8 cellular contexts compared by ENCODE assay signal in genomic region chr5:157342822-157343402, GRCh38.
A peak's percentile ranks its signal among the peaks of the same experiment; 100 is the strongest.
DNase-seq lines count a peak whose midpoint lies in the region; ATAC-seq and TF ChIP-seq lines count a peak whose summit lies in the region.

No MANE protein-coding gene starts in this region.

- no peaks in the 10 kb centered on the region for H3K4me1 ChIP-seq in DND-41 (ENCODE audit: insufficient read depth, low read length)

- H3K4me3 ChIP-seq in DND-41 (ENCODE audit: low read depth in 1 of 2, low read length in 2 of 2): no peak overlapping the region

- H4K20me1 ChIP-seq in DND-41 (ENCODE audit: insufficient read depth, low read length): no peaks in the 10 kb centered on the region

- H3K9me3 ChIP-seq in DND-41 (ENCODE audit: insufficient read depth, low read length, severe bottlenecking): no peaks in the 10 kb centered on the region

- peaks cover 66% of the 10 kb centered on the region for H3K36me3 Mint-ChIP-seq in activated CD8-positive, alpha-beta T cell treated with anti-CD3 and anti-CD28 coated beads for 36 hours (ENCODE audit: low read depth)

- peak overlapping the region; percentile 50 for H3K27ac Mint-ChIP-seq in activated CD8-positive, alpha-beta T cell treated with anti-CD3 and anti-CD28 coated beads for 36 hours

- ATAC-seq in DND-41 (ENCODE audit: insufficient read depth, low read depth): peak; percentile 68
- ATAC-seq in activated CD8-positive, alpha-beta T cell treated with anti-CD3 and anti-CD28 coated beads for 36 hours: no peak

- H3K9ac ChIP-seq in DND-41 (ENCODE audit: low read depth, low read length): no peak overlapping the region

- no peaks in the 10 kb centered on the region for H3K27me3 Mint-ChIP-seq in activated CD8-positive, alpha-beta T cell treated with anti-CD3 and anti-CD28 coated beads for 36 hours

- DNase-seq in DND-41 (peak; percentile 30), HT-29 (ENCODE audit: low spot score) (peak; percentile 58), germinal center (ENCODE audit: low spot score) (peak; percentile 38), NCI-H1694 (lab: John Stamatoyannopoulos, UW) (no peak), NCI-H510A (lab: John Stamatoyannopoulos, UW) (no peak), SHP77 (lab: John Stamatoyannopoulos, UW) (no peak)
- peak; percentile 46 for DNase-seq in activated CD8-positive, alpha-beta T cell treated with anti-CD3 and anti-CD28 coated beads for 36 hours
- peak; percentile 7 for DNase-seq in stimulated activated CD8-positive, alpha-beta memory T cell treated with anti-CD3 and anti-CD28 coated beads, Interleukin-15, amount 100 ng/mL, for 1 hour (ENCODE audit: low read depth)

- no peak overlapping the region for H3K4me2 ChIP-seq in DND-41 (ENCODE audit: insufficient read depth, low read length)

- no peak overlapping the region for H2AFZ ChIP-seq in DND-41 (ENCODE audit: low read depth, low read length)

- peaks cover 99% of the 10 kb centered on the region for H3K36me3 ChIP-seq in DND-41 (ENCODE audit: insufficient read depth, low read length)

- peak; percentile 61 for TF ChIP-seq CTCF in DND-41 (IDR thresholded peaks at IDR 0.05; ENCODE audit: borderline replicate concordance, extremely low read depth, low read length, poor library complexity, severe bottlenecking)
- peak; percentile 69 for TF ChIP-seq CTCF in activated CD8-positive, alpha-beta T cell treated with anti-CD3 and anti-CD28 coated beads for 36 hours (IDR thresholded peaks at IDR 0.05)

- H3K27ac ChIP-seq in DND-41 (ENCODE audit: low read length): no peak overlapping the region

- POLR2A ChIA-PET in activated CD8-positive, alpha-beta T cell treated with anti-CD3 and anti-CD28 coated beads for 36 hours (lab: Charles Lee): interaction anchor here (0.5 to 2.2 kb wide), 3 partner anchors 9 to 461 kb away, joined by 3 to 5 read pairs (median 4); no protein-coding TSS in a partner anchor

- H3K4me1 Mint-ChIP-seq in activated CD8-positive, alpha-beta T cell treated with anti-CD3 and anti-CD28 coated beads for 36 hours (ENCODE audit: low read depth): peaks cover 39% of the 10 kb centered on the region

- H3K9me3 Mint-ChIP-seq in activated CD8-positive, alpha-beta T cell treated with anti-CD3 and anti-CD28 coated beads for 36 hours: no peaks in the 10 kb centered on the region

- intact Hi-C loops in activated CD8-positive, alpha-beta T cell treated with anti-CD3 and anti-CD28 coated beads for 36 hours (cut with micrococcal nuclease): no loop called here

- no peak overlapping the region for H3K4me3 Mint-ChIP-seq in activated CD8-positive, alpha-beta T cell treated with anti-CD3 and anti-CD28 coated beads for 36 hours

- H3K79me2 ChIP-seq in DND-41 (ENCODE audit: insufficient read depth, low read length): no peaks in the 10 kb centered on the region

- CTCF ChIA-PET in activated CD8-positive, alpha-beta T cell treated with anti-CD3 and anti-CD28 coated beads for 36 hours (lab: Charles Lee): interaction anchor here (0.6 to 6.4 kb wide), 28 partner anchors 7 to 400 kb away, joined by 3 to 112 read pairs (median 4); partner anchors contain the start of genes LSM11, NIPAL4 and THG1L

- H3K27me3 ChIP-seq in DND-41 (ENCODE audit: insufficient read depth, low read length, poor library complexity): no peaks in the 10 kb centered on the region

Comparison
In these comparisons a context has a peak if more than half of its experiments do, and no peak if none do; other contexts are left out.
1. DNase-seq: peak in DND-41 (single experiment), HT-29 (single experiment), activated CD8-positive, alpha-beta T cell treated with anti-CD3 and anti-CD28 coated beads for 36 hours (single experiment), germinal center (single experiment) and stimulated activated CD8-positive, alpha-beta memory T cell treated with anti-CD3 and anti-CD28 coated beads, Interleukin-15, amount 100 ng/mL, for 1 hour (single experiment); none in NCI-H1694 (single experiment), NCI-H510A (single experiment) and SHP77 (0 of 2).